18 cellular contexts compared by ENCODE assay signal in genomic region chr4:97453186-97453585, GRCh38.
DNase-seq lines count a peak whose midpoint lies in the region; ATAC-seq and TF ChIP-seq lines count a peak whose summit lies in the region.
"Had no signal": no experiment of that assay in that cellular context is flagged by ENCODE, and none has a peak within 500 bp of the region (broad histone marks: within the 10 kb centered on the region; RNA-seq: fewer than 3 reads in every experiment).

No MANE protein-coding gene starts in this region.

- H3K9me3 Mint-ChIP-seq in stimulated activated effector memory CD8-positive, alpha-beta T cell treated with anti-CD3 and anti-CD28 coated beads, Interleukin-12 subunit alpha, Interleukin-12 subunit beta, amount 100 ng/mL, for 72 hours = peaks cover 15% of the 10 kb centered on the region

- ATAC-seq in lower lobe of right lung = no peak
- ATAC-seq in stimulated activated effector memory CD8-positive, alpha-beta T cell treated with anti-CD3 and anti-CD28 coated beads, Interleukin-12 subunit alpha, Interleukin-12 subunit beta, amount 100 ng/mL, for 72 hours = peak; percentile 37
- ATAC-seq in GM18909 (IDR thresholded peaks at IDR 0.05; ENCODE audit: poor library complexity, unreplicated experiment) = no peak
- ATAC-seq in HG02840 (IDR thresholded peaks at IDR 0.05; ENCODE audit: low FRiP score, unreplicated experiment) = no peak
- ATAC-seq: A549; CD8-positive, alpha-beta T cell had no signal

- no peaks in the 10 kb centered on the region for H3K4me1 ChIP-seq in lower lobe of right lung
- H3K4me1 ChIP-seq in neuronal stem cell (ENCODE audit: control insufficient read depth in 2 of 2, insufficient read depth in 1 of 2, low read depth in 1 of 2, low read length in 2 of 2) = no peaks in the 10 kb centered on the region
- H3K4me1 ChIP-seq: A549; BLaER1 treated with 17β-estradiol and CSF1 and Interleukin-3, amounts not matched to agents 10 nM and 100 nM; Caco-2 had no signal

- no peak overlapping the region for H2BK120ac ChIP-seq in neuronal stem cell (ENCODE audit: low read depth, low read length)

- H3K36me3 ChIP-seq in lower lobe of right lung = no peaks in the 10 kb centered on the region
- no peaks in the 10 kb centered on the region for H3K36me3 ChIP-seq in neuronal stem cell (replicated peaks in 1 of 2; ENCODE audit: control insufficient read depth in 2 of 2, insufficient read depth in 2 of 2, low read length in 2 of 2)
- H3K36me3 ChIP-seq: BLaER1 treated with 17β-estradiol and CSF1 and Interleukin-3, amounts not matched to agents 10 nM and 100 nM had no signal

- H2AFZ ChIP-seq in neuronal stem cell (ENCODE audit: low read length) = no peak overlapping the region

- no peak overlapping the region for H2BK12ac ChIP-seq in neuronal stem cell (ENCODE audit: low read length)

- no peaks in the 10 kb centered on the region for H3K36me3 Mint-ChIP-seq in stimulated activated effector memory CD8-positive, alpha-beta T cell treated with anti-CD3 and anti-CD28 coated beads, Interleukin-12 subunit alpha, Interleukin-12 subunit beta, amount 100 ng/mL, for 72 hours
- H3K36me3 Mint-ChIP-seq: CD8-positive, alpha-beta T cell had no signal

- H2AK5ac ChIP-seq in neuronal stem cell (ENCODE audit: low read depth, low read length) = no peak overlapping the region

- no peak overlapping the region for H3K23ac ChIP-seq in neuronal stem cell (ENCODE audit: low read depth, low read length, poor library complexity)

- H2BK5ac ChIP-seq in neuronal stem cell (ENCODE audit: low read length) = peak overlapping the region; percentile 48

- H3K27me3 ChIP-seq in lower lobe of right lung (ENCODE audit: low read depth) = no peaks in the 10 kb centered on the region
- H3K27me3 ChIP-seq in neuronal stem cell (ENCODE audit: control insufficient read depth in 3 of 3, insufficient read depth in 3 of 3, low read depth in 1 of 3, low read length in 3 of 3) = no peaks in the 10 kb centered on the region
- H3K27me3 ChIP-seq: BLaER1 treated with 17β-estradiol and CSF1 and Interleukin-3, amounts not matched to agents 10 nM and 100 nM had no signal

- no peak overlapping the region for H3K4me3 Mint-ChIP-seq in stimulated activated effector memory CD8-positive, alpha-beta T cell treated with anti-CD3 and anti-CD28 coated beads, Interleukin-12 subunit alpha, Interleukin-12 subunit beta, amount 100 ng/mL, for 72 hours
- H3K4me3 Mint-ChIP-seq: B cell; CD4-positive, alpha-beta T cell; CD8-positive, alpha-beta T cell had no signal

- H2BK15ac ChIP-seq in neuronal stem cell (ENCODE audit: low read length) = no peak overlapping the region

- TF ChIP-seq CTCF in lower lobe of right lung (IDR thresholded peaks at IDR 0.05) = no peak

- peak overlapping the region; percentile 92 for H4K8ac ChIP-seq in neuronal stem cell (ENCODE audit: low read depth, low read length)

- intact Hi-C loops in lower lobe of right lung (cut with DNase I) = no loop called here

- H3K4me3 ChIP-seq in lower lobe of right lung (no peak overlapping the region), neuronal stem cell (ENCODE audit: low read length in 2 of 2) (no peak overlapping the region)
- H3K4me3 ChIP-seq: A549; BLaER1 treated with 17β-estradiol and CSF1 and Interleukin-3, amounts not matched to agents 10 nM and 100 nM had no signal

- H3K27ac ChIP-seq in lower lobe of right lung (no peak overlapping the region), neuronal stem cell (replicated peaks; ENCODE audit: low read length) (no peak overlapping the region)
- H3K27ac ChIP-seq: 22Rv1; A549; BLaER1 treated with 17β-estradiol and CSF1 and Interleukin-3, amounts not matched to agents 10 nM and 100 nM; C4-2B had no signal

- no peak overlapping the region for H4K91ac ChIP-seq in neuronal stem cell (ENCODE audit: low read depth, low read length, poor library complexity)

- peak; percentile 24 for DNase-seq in lower lobe of right lung
- DNase-seq in neuronal stem cell (ENCODE audit: low spot score) = no peak
- no peak for DNase-seq in stimulated activated effector memory CD8-positive, alpha-beta T cell treated with anti-CD3 and anti-CD28 coated beads, Interleukin-12 subunit alpha, Interleukin-12 subunit beta, amount 100 ng/mL, for 72 hours (ENCODE audit: low spot score in 2 of 2)
- DNase-seq in activated CD4-positive, CD25-positive, alpha-beta regulatory T cell (lab: John Stamatoyannopoulos, UW) = no peak
- DNase-seq: AML-193; Caco-2; Calu3; CD4-positive, alpha-beta T cell; CD8-positive, alpha-beta T cell; DMS79 treated with DMSO at 0.1 percent for 48 hours; GF-D8 had no signal

- H3K4me1 Mint-ChIP-seq in stimulated activated effector memory CD8-positive, alpha-beta T cell treated with anti-CD3 and anti-CD28 coated beads, Interleukin-12 subunit alpha, Interleukin-12 subunit beta, amount 100 ng/mL, for 72 hours = no peaks in the 10 kb centered on the region
- H3K4me1 Mint-ChIP-seq: B cell had no signal

- no peak overlapping the region for H3K27ac Mint-ChIP-seq in stimulated activated effector memory CD8-positive, alpha-beta T cell treated with anti-CD3 and anti-CD28 coated beads, Interleukin-12 subunit alpha, Interleukin-12 subunit beta, amount 100 ng/mL, for 72 hours
- H3K27ac Mint-ChIP-seq: B cell; CD4-positive, alpha-beta T cell; CD8-positive, alpha-beta T cell had no signal

- no CpG with 5 or more reads among the region's 6 CpGs for WGBS in neuronal stem cell (ENCODE audit: extremely low coverage in 2 of 2, insufficient read length in 2 of 2, insufficient replicate concordance in 1 of 2), 2 donors

- no peaks in the 10 kb centered on the region for H3K79me1 ChIP-seq in neuronal stem cell (ENCODE audit: low read depth, low read length)

- H3K4ac ChIP-seq in neuronal stem cell (ENCODE audit: low read length) = no peak overlapping the region

- H3K9ac ChIP-seq in neuronal stem cell (ENCODE audit: low read depth, low read length, poor library complexity) = no peak overlapping the region
- H3K9ac ChIP-seq: BLaER1 treated with 17β-estradiol and CSF1 and Interleukin-3, amounts not matched to agents 10 nM and 100 nM had no signal

- peak overlapping the region; percentile 77 for H3K18ac ChIP-seq in neuronal stem cell (ENCODE audit: low read length)

- H3K4me2 ChIP-seq in neuronal stem cell (ENCODE audit: insufficient read depth, low read length, poor library complexity, severe bottlenecking) = no peak overlapping the region
- H3K4me2 ChIP-seq: A549; BLaER1 treated with 17β-estradiol and CSF1 and Interleukin-3, amounts not matched to agents 10 nM and 100 nM had no signal

- H3K14ac ChIP-seq in neuronal stem cell (ENCODE audit: low read length) = peak overlapping the region; percentile 95

- peaks cover 4% of the 10 kb centered on the region for H3K9me3 ChIP-seq in lower lobe of right lung
- H3K9me3 ChIP-seq in neuronal stem cell (replicated peaks in 1 of 2; ENCODE audit: control insufficient read depth in 2 of 2, insufficient read depth in 1 of 2, low read depth in 1 of 2, low read length in 2 of 2) = peaks cover 0 to 2% of the 10 kb centered on the region in 2 donors
- H3K9me3 ChIP-seq: A549, Caco-2 had no signal
